ENCODE assay signal across 8 cellular contexts in the genomic region with DNA sequence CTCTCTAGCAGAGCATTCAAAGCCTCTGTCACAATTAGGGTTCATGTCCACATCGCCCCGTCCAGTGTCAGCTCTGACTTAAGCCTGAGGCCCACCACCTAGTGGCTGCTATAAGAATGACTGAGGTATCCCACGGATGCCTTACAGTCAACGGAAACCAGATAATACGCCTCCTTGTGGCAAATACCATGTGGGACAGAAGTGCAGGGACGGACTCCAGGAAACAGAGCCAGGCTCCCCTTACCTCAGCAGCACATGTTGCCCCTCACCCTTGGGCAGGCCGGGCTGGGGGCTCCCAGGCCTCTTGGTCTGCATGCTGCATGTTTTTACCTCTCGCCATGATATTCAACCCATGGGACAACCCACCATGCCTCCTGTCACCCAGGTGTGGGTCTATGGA.
DNase-seq lines count a peak whose midpoint lies in the region; ATAC-seq and TF ChIP-seq lines count a peak whose summit lies in the region.

No MANE protein-coding gene starts in this region.

- H4K20me1 ChIP-seq in neural progenitor cell (ENCODE audit: low read depth): no peaks in the 10 kb centered on the region

- H3K9me3 ChIP-seq in neural progenitor cell (ENCODE audit: low read depth): no peaks in the 10 kb centered on the region

- TF ChIP-seq CTCF in HFF-Myc (IDR thresholded peaks at IDR 0.05; ENCODE audit: low read depth, low read length, missing control alignments) (peak; percentile 82), neural progenitor cell (IDR thresholded peaks at IDR 0.05) (peak; percentile 96)

- no peaks in the 10 kb centered on the region for H3K27me3 ChIP-seq in neural progenitor cell

- ATAC-seq in activated CD4-positive, CD25-positive, alpha-beta regulatory T cell treated with anti-CD3 and anti-CD28 coated beads, Interleukin-2, amount 50 U/mL, for 24 hours: peak; percentile 57 to 65

- no peaks in the 10 kb centered on the region for H3K9me3 Mint-ChIP-seq in neural progenitor cell

- H3K79me2 ChIP-seq in neural progenitor cell (ENCODE audit: low read depth): no peaks in the 10 kb centered on the region

- no peak overlapping the region for H3K4me3 Mint-ChIP-seq in neural progenitor cell

- H3K27ac Mint-ChIP-seq in neural progenitor cell: no peak overlapping the region

- H3K4me1 ChIP-seq in neural progenitor cell: no peaks in the 10 kb centered on the region

- peaks cover 5% of the 10 kb centered on the region for H3F3A ChIP-seq in neural progenitor cell (ENCODE audit: low read depth)

- H3K27me3 Mint-ChIP-seq in neural progenitor cell (ENCODE audit: insufficient read depth, low read depth): peaks cover 5% of the 10 kb centered on the region

- intact Hi-C loops in posterior vena cava (cut with DNase I): loop anchor here (2.0 to 5.0 kb wide), 2 partner anchors 51 to 53 kb away; no protein-coding TSS in a partner anchor

- no peak overlapping the region for H3K27ac ChIP-seq in neural progenitor cell

- peaks cover 13% of the 10 kb centered on the region for H3K4me1 Mint-ChIP-seq in neural progenitor cell

- no peak overlapping the region for H3K4me2 ChIP-seq in neural progenitor cell

- H3K9ac ChIP-seq in neural progenitor cell: no peak overlapping the region

- H2AFZ ChIP-seq in neural progenitor cell (replicated peaks): no peak overlapping the region

- no peak overlapping the region for H3K4me3 ChIP-seq in HFF-Myc (replicated peaks; ENCODE audit: low read depth, low read length)
- H3K4me3 ChIP-seq in neural progenitor cell: no peak overlapping the region

- DNase-seq in EH (ENCODE audit: low read depth) (peak; percentile 41), HFF-Myc (ENCODE audit: extremely low read depth, low read depth) (no peak), NCI-H2171 treated with DMSO at 0.1 percent for 48 hours (lab: John Stamatoyannopoulos, UW) (peak; percentile 49), fibroblast of gingiva (ENCODE audit: low read depth) (peak; percentile 54), neural progenitor cell (ENCODE audit: low spot score) (peak; percentile 94), posterior vena cava (ENCODE audit: low spot score) (no peak), T1000 (lab: John Stamatoyannopoulos, UW) (no peak)

- no peaks in the 10 kb centered on the region for H3K36me3 ChIP-seq in neural progenitor cell

- no peaks in the 10 kb centered on the region for H3K36me3 Mint-ChIP-seq in neural progenitor cell

Comparison
In these comparisons a context has a peak if more than half of its experiments do, and no peak if none do; other contexts are left out.
1. DNase-seq: peak in EH (single experiment), NCI-H2171 treated with DMSO at 0.1 percent for 48 hours (single experiment), fibroblast of gingiva (single experiment) and neural progenitor cell (single experiment); none in HFF-Myc (single experiment), posterior vena cava (single experiment) and T1000 (single experiment).